Comparison of ENCODE assay signal across 8 cellular contexts in the genomic region with DNA sequence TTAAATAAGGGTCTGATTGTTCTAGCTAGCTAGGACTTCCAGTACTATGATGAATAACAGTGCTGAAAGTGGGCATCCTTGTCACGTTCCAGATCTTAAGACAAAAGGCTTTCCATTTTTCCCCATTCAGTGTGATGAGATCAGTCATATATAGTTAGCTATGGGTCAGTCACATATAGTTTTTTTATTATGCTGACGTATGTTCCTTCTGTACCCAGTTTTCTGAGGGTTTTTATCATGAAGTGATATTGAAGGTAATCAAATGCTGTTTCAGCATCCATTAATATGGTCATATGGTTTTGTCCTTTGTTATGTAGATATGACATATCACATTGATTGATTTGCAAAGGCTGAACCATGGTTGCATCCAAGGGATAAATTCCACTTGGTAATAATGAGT.
"Had no signal": no experiment of that assay in that cellular context is flagged by ENCODE, and none has a peak within 500 bp of the region (broad histone marks: within the 10 kb centered on the region; RNA-seq: fewer than 3 reads in every experiment).

No MANE protein-coding gene starts in this region.

- ATAC-seq: GM12878 had no signal

- DNase-seq: GDM1, GF-D8 had no signal

- H3K4me3 ChIP-seq: GM12878 had no signal

- FAIRE-seq: G401.6, GM12878, GM12891, GM12892, GM18507, GM19239 had no signal
